Comparison of ENCODE assay signal across 8 cellular contexts in the genomic region with DNA sequence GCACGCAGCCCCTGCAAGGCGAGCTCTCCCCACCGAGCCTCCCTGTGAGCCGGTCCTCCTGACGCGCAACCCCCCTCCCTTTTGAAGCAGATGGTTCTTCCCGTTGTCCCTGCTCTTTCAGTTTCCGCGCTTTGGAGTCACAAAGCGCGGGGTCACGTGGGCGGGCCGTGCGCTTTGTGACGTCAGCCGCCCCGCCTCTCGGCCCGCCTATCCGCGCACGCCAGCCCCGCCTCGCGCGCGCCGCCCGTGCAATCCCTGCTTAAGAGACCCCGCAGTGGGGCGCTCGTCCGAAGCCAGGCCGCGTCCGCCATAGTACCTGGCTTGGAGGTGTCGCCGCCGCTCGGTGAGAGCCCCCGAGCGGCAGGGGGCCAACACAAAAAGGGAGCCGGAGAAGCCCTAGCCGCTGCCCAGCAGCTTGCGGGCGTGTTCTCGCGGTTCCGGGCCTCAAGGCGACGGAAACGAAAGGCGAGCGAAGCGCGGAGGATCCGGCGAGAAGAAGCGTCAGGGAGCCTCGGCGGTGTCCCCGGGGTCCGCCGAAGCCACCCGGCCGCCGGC. TPM values are rescaled to one million over a fixed set of nuclear protein-coding genes. Genes with fewer than 3 reads are reported as not detected.
DNase-seq lines count a peak whose midpoint lies in the region; ATAC-seq, FAIRE-seq and TF ChIP-seq lines count a peak whose summit lies in the region.

A gene with protein sequence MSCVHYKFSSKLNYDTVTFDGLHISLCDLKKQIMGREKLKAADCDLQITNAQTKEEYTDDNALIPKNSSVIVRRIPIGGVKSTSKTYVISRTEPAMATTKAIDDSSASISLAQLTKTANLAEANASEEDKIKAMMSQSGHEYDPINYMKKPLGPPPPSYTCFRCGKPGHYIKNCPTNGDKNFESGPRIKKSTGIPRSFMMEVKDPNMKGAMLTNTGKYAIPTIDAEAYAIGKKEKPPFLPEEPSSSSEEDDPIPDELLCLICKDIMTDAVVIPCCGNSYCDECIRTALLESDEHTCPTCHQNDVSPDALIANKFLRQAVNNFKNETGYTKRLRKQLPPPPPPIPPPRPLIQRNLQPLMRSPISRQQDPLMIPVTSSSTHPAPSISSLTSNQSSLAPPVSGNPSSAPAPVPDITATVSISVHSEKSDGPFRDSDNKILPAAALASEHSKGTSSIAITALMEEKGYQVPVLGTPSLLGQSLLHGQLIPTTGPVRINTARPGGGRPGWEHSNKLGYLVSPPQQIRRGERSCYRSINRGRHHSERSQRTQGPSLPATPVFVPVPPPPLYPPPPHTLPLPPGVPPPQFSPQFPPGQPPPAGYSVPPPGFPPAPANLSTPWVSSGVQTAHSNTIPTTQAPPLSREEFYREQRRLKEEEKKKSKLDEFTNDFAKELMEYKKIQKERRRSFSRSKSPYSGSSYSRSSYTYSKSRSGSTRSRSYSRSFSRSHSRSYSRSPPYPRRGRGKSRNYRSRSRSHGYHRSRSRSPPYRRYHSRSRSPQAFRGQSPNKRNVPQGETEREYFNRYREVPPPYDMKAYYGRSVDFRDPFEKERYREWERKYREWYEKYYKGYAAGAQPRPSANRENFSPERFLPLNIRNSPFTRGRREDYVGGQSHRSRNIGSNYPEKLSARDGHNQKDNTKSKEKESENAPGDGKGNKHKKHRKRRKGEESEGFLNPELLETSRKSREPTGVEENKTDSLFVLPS (N-terminal part only) (plus strand): TSS at position 272 of the 555 bp plus-strand sequence. CDS start 1,061 bp downstream, outside the sequence.

- peak; percentile 95 to 96 for TF ChIP-seq POLR2A in HepG2 (IDR thresholded peaks at IDR 0.05; ENCODE audit: insufficient read depth in 1 of 2, low read depth in 2 of 2, low read length in 2 of 2)

- H3K9me3 Mint-ChIP-seq in CD14-positive monocyte: peaks cover 0 to 2% (median 0%) of the 10 kb centered on the region in 7 donors
- no peaks in the 10 kb centered on the region for H3K9me3 Mint-ChIP-seq in dendritic cell treated with granulocyte-macrophage colony-stimulating factor and Interleukin-4, amounts not matched to agents 40 ng/mL and 50 ng/mL, for 4 days

- TF ChIP-seq RAD21 in HepG2 (CRISPR knock-in tag; IDR thresholded peaks at IDR 0.05): peak; percentile 11

- peak within 1 kb of the TSS; percentile 99 to 100 (median 100) for H3K27ac Mint-ChIP-seq in CD14-positive monocyte
- H3K27ac Mint-ChIP-seq in dendritic cell treated with granulocyte-macrophage colony-stimulating factor and Interleukin-4, amounts not matched to agents 40 ng/mL and 50 ng/mL, for 4 days: peak within 1 kb of the TSS; percentile 100

- POLR2A ChIA-PET in HepG2 (lab: Yijun Ruan, JAX): interaction anchor here (1.0 to 2.8 kb wide), 5 partner anchors 10 to 131 kb away, joined by 3 to 17 read pairs (median 3); no protein-coding TSS in a partner anchor

- H3K36me3 ChIP-seq in HepG2 (replicated peaks in 1 of 2; ENCODE audit: control insufficient read depth in 1 of 2, insufficient read depth in 2 of 2, low read length in 2 of 2): peaks cover 0 to 5% of the 10 kb centered on the region in 2 experiments; a peak in 1 of 5 replicates

- no TSS peak for BruUV-seq in HepG2 (replicated peaks; lab: Mats Ljungman, UMichigan)

- no peaks in the 10 kb centered on the region for H3K9me3 ChIP-seq in HepG2 (ENCODE audit: low read length)

- CTCF ChIA-PET in HepG2 (lab: Yijun Ruan, JAX; ENCODE audit: low intra/inter-chr PET ratio, low total read pairs): interaction anchor here (3.3 kb wide), 1 partner anchor 22 kb away, joined by 15 read pairs; no protein-coding TSS in a partner anchor

- H3K27ac ChIP-seq in HepG2 (ENCODE audit: extremely low read length, insufficient read depth, low read length): peak within 1 kb of the TSS; percentile 96

- in situ Hi-C loops in HepG2 (cut with HindIII; ENCODE audit: extremely low pct_ligation_motif_present, low pct_unique_long_range_greater_than_20kb): no loop called here

- H3K36me3 Mint-ChIP-seq in CD14-positive monocyte: peaks cover 0 to 6% of the 10 kb centered on the region in 2 donors
- peaks cover 33% of the 10 kb centered on the region for H3K36me3 Mint-ChIP-seq in dendritic cell treated with granulocyte-macrophage colony-stimulating factor and Interleukin-4, amounts not matched to agents 40 ng/mL and 50 ng/mL, for 4 days (ENCODE audit: low read depth)

- TF ChIP-seq CTCF in CD14-positive monocyte (IDR thresholded peaks at IDR 0.05) (peak; percentile 16), HepG2 (CRISPR knock-in tag; IDR thresholded peaks at IDR 0.05) (peak; percentile 79)

- peak within 1 kb of the TSS; percentile 99 for H3K9ac ChIP-seq in HepG2 (ENCODE audit: insufficient read depth, low read depth, low read length)

- DNase-seq in CD14-positive monocyte (ENCODE audit: low spot score) (peak; percentile 94), NCI-H748 (lab: John Stamatoyannopoulos, UW; ENCODE audit: unreplicated experiment) (peak; percentile 93), HepG2 (ENCODE audit: low spot score) (peak; percentile 94)
- peak; percentile 80 to 89 for DNase-seq in activated CD4-positive, alpha-beta T cell treated with anti-CD3 and anti-CD28 coated beads, Interleukin-2, amount 50 U/mL, for 24 hours (ENCODE audit: low read depth in 1 of 2, low spot score in 1 of 2)
- peak; percentile 93 for DNase-seq in stimulated activated CD4-positive, alpha-beta T cell treated with anti-CD3 and anti-CD28 coated beads, Interleukin-4, amount 100 ng/mL, for 1 hour

- peaks cover 49% of the 10 kb centered on the region for H3K79me2 ChIP-seq in HepG2 (ENCODE audit: insufficient read depth, low read length)

- TF ChIP-seq EP300 in HepG2 (IDR thresholded peaks at IDR 0.05; ENCODE audit: low read depth in 2 of 2, low read length in 2 of 2) (no peak; a peak in 1 of 4 replicates), HepG2 (CRISPR knock-in tag; IDR thresholded peaks at IDR 0.05; ENCODE audit: borderline replicate concordance) (peak; percentile 79; the same call in 1 of the 2 replicates)

- peak within 1 kb of the TSS; percentile 97 to 99 for H3K4me3 Mint-ChIP-seq in CD14-positive monocyte
- peak within 1 kb of the TSS; percentile 100 for H3K4me3 Mint-ChIP-seq in dendritic cell treated with granulocyte-macrophage colony-stimulating factor and Interleukin-4, amounts not matched to agents 40 ng/mL and 50 ng/mL, for 4 days

- peaks cover 40% of the 10 kb centered on the region for H4K20me1 ChIP-seq in HepG2 (ENCODE audit: insufficient read depth, low read length)

- peak within 1 kb of the TSS; percentile 95 to 96 (median 95) for H3K4me3 ChIP-seq in HepG2 (replicated peaks in 1 of 3; ENCODE audit: insufficient read depth in 1 of 3, low read depth in 2 of 3, low read length in 3 of 3)

- H3K27me3 ChIP-seq in HepG2 (ENCODE audit: control insufficient read depth in 1 of 2, insufficient read depth in 2 of 2, low read length in 2 of 2): no peaks in the 10 kb centered on the region; a peak in 1 of 5 replicates

- peak within 1 kb of the TSS; percentile 74 for H2AFZ ChIP-seq in HepG2 (ENCODE audit: low read length)

- intact Hi-C loops in CD14-positive monocyte (cut with micrococcal nuclease): no loop called here
- intact Hi-C loops in dendritic cell treated with granulocyte-macrophage colony-stimulating factor and Interleukin-4, amounts not matched to agents 40 ng/mL and 50 ng/mL, for 4 days (cut with micrococcal nuclease): no loop called here
- intact Hi-C loops in HepG2 (cut with micrococcal nuclease; ENCODE audit: unreplicated experiment): loop anchor here (5.0 kb wide), 1 partner anchor 148 kb away; no protein-coding TSS in a partner anchor

- H3K4me1 ChIP-seq in HepG2 (ENCODE audit: insufficient read depth, low read length): peaks cover 73% of the 10 kb centered on the region

- H3K27me3 Mint-ChIP-seq in CD14-positive monocyte (ENCODE audit: low read depth in 3 of 3): peaks cover 0 to 1% (median 0%) of the 10 kb centered on the region in 3 donors
- no peaks in the 10 kb centered on the region for H3K27me3 Mint-ChIP-seq in dendritic cell treated with granulocyte-macrophage colony-stimulating factor and Interleukin-4, amounts not matched to agents 40 ng/mL and 50 ng/mL, for 4 days

- H3K4me2 ChIP-seq in HepG2 (ENCODE audit: low read depth, low read length): peak within 1 kb of the TSS; percentile 93

- H3K4me1 Mint-ChIP-seq in CD14-positive monocyte: peaks cover 25% of the 10 kb centered on the region
- peaks cover 20% of the 10 kb centered on the region for H3K4me1 Mint-ChIP-seq in dendritic cell treated with granulocyte-macrophage colony-stimulating factor and Interleukin-4, amounts not matched to agents 40 ng/mL and 50 ng/mL, for 4 days (ENCODE audit: low read depth)

- FAIRE-seq in HepG2 (lab: Jason Lieb, UNC): peak; percentile 28

- 0% methylated on average over 17 of the region's 68 CpGs for WGBS in HepG2 (ENCODE audit: low lambda C conversion rate)

- ATAC-seq in GM19351 (IDR thresholded peaks at IDR 0.05; ENCODE audit: unreplicated experiment) (peak; percentile 79), HG03521 (IDR thresholded peaks at IDR 0.05; ENCODE audit: unreplicated experiment) (peak; percentile 89), HepG2 (peak; percentile 90)

TF ChIP-seq in HepG2, 621 proteins besides CTCF, POLR2A, EP300 and RAD21 (continues in another document):
- TF ChIP-seq ZNF703 (CRISPR knock-in tag; IDR thresholded peaks at IDR 0.05; ENCODE audit: borderline replicate concordance) (no peak), ZNF563 (CRISPR knock-in tag; IDR thresholded peaks at IDR 0.05) (no peak)

RNA-seq across cellular contexts. Expression of the gene that starts here (rescaled TPM):
- polyA plus RNA-seq in CD14-positive monocyte: 10 to 100 TPM; 13.2 to 20.1 TPM
- 37.1 and 45.0 TPM in 2 replicates for total RNA-seq in HepG2 (2016; rRNA removed; fragmentation: Illumina TruSeq; extraction: Trizol)
- 5.3 and 7.1 TPM in 2 replicates for total RNA-seq in HepG2 (2016; cell fraction: cytosol; rRNA removed; fragmentation: Illumina TruSeq; extraction: Trizol; ENCODE audit: low read depth)
- total RNA-seq in HepG2 (2016; cell fraction: insoluble cytoplasmic fraction; rRNA removed; fragmentation: Illumina TruSeq; extraction: Trizol): 37.1 and 40.4 TPM in 2 replicates
- total RNA-seq in HepG2 (2016; cell fraction: membrane; rRNA removed; fragmentation: Illumina TruSeq; extraction: Trizol): 16.1 and 20.2 TPM in 2 replicates
- 100 TPM in 2 replicates for total RNA-seq in HepG2 (2016; cell fraction: nucleus; rRNA removed; fragmentation: Illumina TruSeq; extraction: Trizol)
- 54.6 and 70.9 TPM in 2 replicates for polyA plus RNA-seq in HepG2 (2011; rRNA removed)
- 20.1 and 29.0 TPM in 2 replicates for polyA plus RNA-seq in HepG2 (2011; cell fraction: cytosol; rRNA removed)
- polyA plus RNA-seq in HepG2 (2011; cell fraction: nucleus; rRNA removed): 53.4 and 70.4 TPM in 2 replicates
- polyA plus RNA-seq in HepG2 (2012): 46.6 and 50.5 TPM in 2 replicates
- polyA plus RNA-seq in HepG2 (2016; cell fraction: cytosol; fragmentation: Illumina TruSeq; extraction: Trizol; ENCODE audit: low read depth): 4.2 and 4.3 TPM in 2 replicates
- polyA plus RNA-seq in HepG2 (2016; cell fraction: insoluble cytoplasmic fraction; fragmentation: Illumina TruSeq; extraction: Trizol; ENCODE audit: low read depth): 48.3 and 54.3 TPM in 2 replicates
- polyA plus RNA-seq in HepG2 (2016; cell fraction: membrane; fragmentation: Illumina TruSeq; extraction: Trizol; ENCODE audit: low read depth): 11.1 and 13.9 TPM in 2 replicates
- polyA plus RNA-seq in HepG2 (2016; cell fraction: nucleus; fragmentation: Illumina TruSeq; extraction: Trizol; ENCODE audit: insufficient read depth, low read depth): 129 and 135 TPM in 2 replicates
- 37.4 and 45.1 TPM in 2 replicates for polyA minus RNA-seq in HepG2 (2011; rRNA and poly(A)+ RNA removed; ENCODE audit: low replicate concordance)
- polyA minus RNA-seq in HepG2 (2011; cell fraction: cytosol; rRNA and poly(A)+ RNA removed): 20.8 and 30.1 TPM in 2 replicates
- polyA minus RNA-seq in HepG2 (2011; cell fraction: nucleus; rRNA and poly(A)+ RNA removed): 289 and 299 TPM in 2 replicates

Comparison
In these comparisons a context has a peak if more than half of its experiments do, and no peak if none do; other contexts are left out.
1. Peak in every context shown above with its lines: DNase-seq, ATAC-seq, H3K4me3 ChIP-seq and H3K27ac ChIP-seq.